ENCODE assay signal across 3 cellular contexts in the genomic region with DNA sequence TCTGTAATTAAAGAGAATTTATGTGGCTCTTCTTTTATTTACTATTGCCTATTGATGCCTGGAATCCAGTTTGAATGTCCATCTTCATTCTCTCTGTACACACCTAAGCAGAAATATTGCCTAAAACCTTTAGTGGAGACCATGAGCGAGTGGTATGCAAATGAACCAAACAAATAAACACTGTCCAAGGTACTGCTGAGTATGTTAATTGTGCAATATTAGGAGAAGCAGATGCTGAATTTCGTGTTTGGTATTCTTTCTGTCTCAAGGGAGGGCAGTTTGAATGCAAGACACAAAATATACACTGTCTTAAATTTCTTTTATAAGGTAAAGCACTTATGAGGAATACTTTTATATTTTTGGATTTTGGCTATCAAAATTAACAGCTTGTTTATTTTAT.
TF ChIP-seq lines count a peak whose summit lies in the region.

No MANE protein-coding gene starts in this region.

TF ChIP-seq in GM23338, 12 proteins besides CTCF, POLR2A, EP300 and RAD21:
- TF ChIP-seq, protein P1, sequence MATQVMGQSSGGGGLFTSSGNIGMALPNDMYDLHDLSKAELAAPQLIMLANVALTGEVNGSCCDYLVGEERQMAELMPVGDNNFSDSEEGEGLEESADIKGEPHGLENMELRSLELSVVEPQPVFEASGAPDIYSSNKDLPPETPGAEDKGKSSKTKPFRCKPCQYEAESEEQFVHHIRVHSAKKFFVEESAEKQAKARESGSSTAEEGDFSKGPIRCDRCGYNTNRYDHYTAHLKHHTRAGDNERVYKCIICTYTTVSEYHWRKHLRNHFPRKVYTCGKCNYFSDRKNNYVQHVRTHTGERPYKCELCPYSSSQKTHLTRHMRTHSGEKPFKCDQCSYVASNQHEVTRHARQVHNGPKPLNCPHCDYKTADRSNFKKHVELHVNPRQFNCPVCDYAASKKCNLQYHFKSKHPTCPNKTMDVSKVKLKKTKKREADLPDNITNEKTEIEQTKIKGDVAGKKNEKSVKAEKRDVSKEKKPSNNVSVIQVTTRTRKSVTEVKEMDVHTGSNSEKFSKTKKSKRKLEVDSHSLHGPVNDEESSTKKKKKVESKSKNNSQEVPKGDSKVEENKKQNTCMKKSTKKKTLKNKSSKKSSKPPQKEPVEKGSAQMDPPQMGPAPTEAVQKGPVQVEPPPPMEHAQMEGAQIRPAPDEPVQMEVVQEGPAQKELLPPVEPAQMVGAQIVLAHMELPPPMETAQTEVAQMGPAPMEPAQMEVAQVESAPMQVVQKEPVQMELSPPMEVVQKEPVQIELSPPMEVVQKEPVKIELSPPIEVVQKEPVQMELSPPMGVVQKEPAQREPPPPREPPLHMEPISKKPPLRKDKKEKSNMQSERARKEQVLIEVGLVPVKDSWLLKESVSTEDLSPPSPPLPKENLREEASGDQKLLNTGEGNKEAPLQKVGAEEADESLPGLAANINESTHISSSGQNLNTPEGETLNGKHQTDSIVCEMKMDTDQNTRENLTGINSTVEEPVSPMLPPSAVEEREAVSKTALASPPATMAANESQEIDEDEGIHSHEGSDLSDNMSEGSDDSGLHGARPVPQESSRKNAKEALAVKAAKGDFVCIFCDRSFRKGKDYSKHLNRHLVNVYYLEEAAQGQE (IDR thresholded peaks at IDR 0.05; ENCODE audit: unreplicated experiment), result peak; percentile 53
- TF ChIP-seq JUNB (IDR thresholded peaks at IDR 0.05; ENCODE audit: unreplicated experiment), result no peak

TF ChIP-seq in GM12878, 131 proteins besides CTCF, POLR2A, EP300 and RAD21:
- TF ChIP-seq, protein P1 (IDR thresholded peaks at IDR 0.05; ENCODE audit: low read depth, low read length), result peak; percentile 67
- no peak for TF ChIP-seq NR2F1 (conservative IDR thresholded peaks at IDR 0.05)

TF ChIP-seq in liver, 16 proteins besides CTCF, POLR2A, EP300 and RAD21:
- TF ChIP-seq, protein P2, sequence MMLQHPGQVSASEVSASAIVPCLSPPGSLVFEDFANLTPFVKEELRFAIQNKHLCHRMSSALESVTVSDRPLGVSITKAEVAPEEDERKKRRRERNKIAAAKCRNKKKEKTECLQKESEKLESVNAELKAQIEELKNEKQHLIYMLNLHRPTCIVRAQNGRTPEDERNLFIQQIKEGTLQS (IDR thresholded peaks at IDR 0.05), result no peak
- TF ChIP-seq, protein P1 (IDR thresholded peaks at IDR 0.05), result peak; percentile 95
- no peak for TF ChIP-seq HNF4A (conservative IDR thresholded peaks at IDR 0.05)
- no peak for TF ChIP-seq EGR1 (IDR thresholded peaks at IDR 0.05; ENCODE audit: low read depth in 2 of 2)
- TF ChIP-seq YY1 (IDR thresholded peaks at IDR 0.05), result no peak
- TF ChIP-seq JUND (IDR thresholded peaks at IDR 0.05), result no peak
